ENCODE assay signal across 23 cellular contexts in genomic region chr3:147371771-147372340, GRCh38. TPM values are rescaled to one million over a fixed set of nuclear protein-coding genes. Genes with fewer than 3 reads are reported as not detected.
"Had no signal": no experiment of that assay in that cellular context is flagged by ENCODE, and none has a peak within 500 bp of the region (broad histone marks: within the 10 kb centered on the region; RNA-seq: fewer than 3 reads in every experiment).

No MANE protein-coding gene starts in this region.

- H3K4me3 ChIP-seq: coronary artery, left lung, sigmoid colon, stomach, thyroid gland had no signal

- H3K4me1 Mint-ChIP-seq: central memory CD8-positive, alpha-beta T cell; natural killer cell; stimulated activated effector memory CD8-positive, alpha-beta T cell treated with anti-CD3 and anti-CD28 coated beads, Interleukin-12 subunit alpha, Interleukin-12 subunit beta, amount 100 ng/mL, for 72 hours had no signal

- H3K27ac Mint-ChIP-seq: natural killer cell; stimulated activated effector memory CD8-positive, alpha-beta T cell treated with anti-CD3 and anti-CD28 coated beads, Interleukin-12 subunit alpha, Interleukin-12 subunit beta, amount 100 ng/mL, for 72 hours had no signal

- H3K9me3 ChIP-seq: left lung, sigmoid colon, thyroid gland had no signal

- H3K4me3 Mint-ChIP-seq: central memory CD8-positive, alpha-beta T cell; natural killer cell; stimulated activated effector memory CD8-positive, alpha-beta T cell treated with anti-CD3 and anti-CD28 coated beads, Interleukin-12 subunit alpha, Interleukin-12 subunit beta, amount 100 ng/mL, for 72 hours had no signal

- H3K4me1 ChIP-seq: left lung, sigmoid colon, thyroid gland had no signal

- DNase-seq: dermis blood vessel endothelial cell; effector memory CD4-positive, alpha-beta T cell; erythroblast; head of caudate nucleus; left cardiac atrium; left lung; mammary epithelial cell; mesendoderm; natural killer cell; sigmoid colon; stimulated activated CD4-positive, alpha-beta T cell treated with anti-CD3 and anti-CD28 coated beads, Interleukin-2, amount 100 ng/mL, for 24 hours; stimulated activated CD4-positive, alpha-beta T cell treated with anti-CD3 and anti-CD28 coated beads, Interleukin-4, amount 100 ng/mL, for 24 hours; stimulated activated naive CD4-positive, alpha-beta T cell treated with Interleukin-2 at 50 U/mL for 16 hours; stomach; thyroid gland; trophoblast cell had no signal

- ATAC-seq: left cardiac atrium; left lung; natural killer cell; stimulated activated effector memory CD8-positive, alpha-beta T cell treated with anti-CD3 and anti-CD28 coated beads, Interleukin-12 subunit alpha, Interleukin-12 subunit beta, amount 100 ng/mL, for 72 hours had no signal

- H3K36me3 Mint-ChIP-seq: stimulated activated effector memory CD8-positive, alpha-beta T cell treated with anti-CD3 and anti-CD28 coated beads, Interleukin-12 subunit alpha, Interleukin-12 subunit beta, amount 100 ng/mL, for 72 hours had no signal

- H3K36me3 ChIP-seq: left lung, sigmoid colon, stomach, thyroid gland had no signal

- H3K27ac ChIP-seq: coronary artery, left lung, sigmoid colon, stomach, thyroid gland had no signal

RNA-seq across cellular contexts. Expression of gene ZIC4, which starts 34.5 kb away (rescaled TPM):
- total RNA-seq: dermis blood vessel endothelial cell, fibroblast of villous mesenchyme, kidney epithelial cell, left cardiac atrium, left lung, mononuclear cell, natural killer cell, sigmoid colon, stomach, thyroid gland, urinary bladder had no signal
- polyA plus RNA-seq: mammary epithelial cell, sigmoid colon, stomach, urinary bladder had no signal

RNA-seq across cellular contexts. Expression of gene ZIC1, which starts 37.3 kb away (rescaled TPM):
- total RNA-seq: dermis blood vessel endothelial cell, fibroblast of villous mesenchyme, kidney epithelial cell, left cardiac atrium, mononuclear cell, natural killer cell, sigmoid colon, stomach, thyroid gland, urinary bladder had no signal
- polyA plus RNA-seq: mammary epithelial cell, sigmoid colon, urinary bladder had no signal
